In the genomic region with DNA sequence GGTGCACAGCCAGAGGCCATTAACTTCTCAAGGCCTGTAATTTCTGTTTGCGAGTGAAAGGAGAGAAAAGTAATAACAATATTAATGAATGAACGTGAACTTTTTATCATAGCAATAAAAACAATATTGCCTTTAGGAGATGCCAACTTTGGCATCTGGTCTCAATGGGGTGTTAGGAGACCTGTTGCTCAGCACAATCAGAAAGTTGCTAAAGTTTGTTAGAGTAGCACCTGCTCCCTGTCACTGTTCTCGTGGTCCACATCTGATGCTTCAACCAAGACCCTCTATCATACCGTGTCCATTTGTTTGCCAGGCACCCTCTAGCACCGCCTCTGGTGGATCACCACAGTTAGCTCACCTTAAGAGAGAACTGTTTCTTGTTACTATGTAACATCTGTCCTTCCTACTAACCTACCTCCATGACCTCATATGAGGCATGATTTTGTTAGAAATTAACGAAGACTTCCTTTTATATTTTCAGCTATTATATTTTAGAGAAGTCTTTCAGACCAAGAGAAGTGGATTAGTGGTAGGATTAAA, we compare ENCODE assay signal across 1 cellular context.
TF ChIP-seq lines count a peak whose summit lies in the region.

No MANE protein-coding gene starts in this region.

TF ChIP-seq in HCT116, 20 proteins besides CTCF, POLR2A, EP300 and RAD21 (continued from another document):
- TF ChIP-seq, protein P1, sequence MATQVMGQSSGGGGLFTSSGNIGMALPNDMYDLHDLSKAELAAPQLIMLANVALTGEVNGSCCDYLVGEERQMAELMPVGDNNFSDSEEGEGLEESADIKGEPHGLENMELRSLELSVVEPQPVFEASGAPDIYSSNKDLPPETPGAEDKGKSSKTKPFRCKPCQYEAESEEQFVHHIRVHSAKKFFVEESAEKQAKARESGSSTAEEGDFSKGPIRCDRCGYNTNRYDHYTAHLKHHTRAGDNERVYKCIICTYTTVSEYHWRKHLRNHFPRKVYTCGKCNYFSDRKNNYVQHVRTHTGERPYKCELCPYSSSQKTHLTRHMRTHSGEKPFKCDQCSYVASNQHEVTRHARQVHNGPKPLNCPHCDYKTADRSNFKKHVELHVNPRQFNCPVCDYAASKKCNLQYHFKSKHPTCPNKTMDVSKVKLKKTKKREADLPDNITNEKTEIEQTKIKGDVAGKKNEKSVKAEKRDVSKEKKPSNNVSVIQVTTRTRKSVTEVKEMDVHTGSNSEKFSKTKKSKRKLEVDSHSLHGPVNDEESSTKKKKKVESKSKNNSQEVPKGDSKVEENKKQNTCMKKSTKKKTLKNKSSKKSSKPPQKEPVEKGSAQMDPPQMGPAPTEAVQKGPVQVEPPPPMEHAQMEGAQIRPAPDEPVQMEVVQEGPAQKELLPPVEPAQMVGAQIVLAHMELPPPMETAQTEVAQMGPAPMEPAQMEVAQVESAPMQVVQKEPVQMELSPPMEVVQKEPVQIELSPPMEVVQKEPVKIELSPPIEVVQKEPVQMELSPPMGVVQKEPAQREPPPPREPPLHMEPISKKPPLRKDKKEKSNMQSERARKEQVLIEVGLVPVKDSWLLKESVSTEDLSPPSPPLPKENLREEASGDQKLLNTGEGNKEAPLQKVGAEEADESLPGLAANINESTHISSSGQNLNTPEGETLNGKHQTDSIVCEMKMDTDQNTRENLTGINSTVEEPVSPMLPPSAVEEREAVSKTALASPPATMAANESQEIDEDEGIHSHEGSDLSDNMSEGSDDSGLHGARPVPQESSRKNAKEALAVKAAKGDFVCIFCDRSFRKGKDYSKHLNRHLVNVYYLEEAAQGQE (IDR thresholded peaks at IDR 0.05; ENCODE audit: low read depth), result no peak
- TF ChIP-seq SIN3A (IDR thresholded peaks at IDR 0.05; ENCODE audit: low read depth), result no peak
- TF ChIP-seq, protein P2, sequence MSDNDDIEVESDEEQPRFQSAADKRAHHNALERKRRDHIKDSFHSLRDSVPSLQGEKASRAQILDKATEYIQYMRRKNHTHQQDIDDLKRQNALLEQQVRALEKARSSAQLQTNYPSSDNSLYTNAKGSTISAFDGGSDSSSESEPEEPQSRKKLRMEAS (IDR thresholded peaks at IDR 0.05), result no peak
- TF ChIP-seq ELF1 (IDR thresholded peaks at IDR 0.05; ENCODE audit: borderline replicate concordance, low read depth), result no peak
- TF ChIP-seq, protein P3, sequence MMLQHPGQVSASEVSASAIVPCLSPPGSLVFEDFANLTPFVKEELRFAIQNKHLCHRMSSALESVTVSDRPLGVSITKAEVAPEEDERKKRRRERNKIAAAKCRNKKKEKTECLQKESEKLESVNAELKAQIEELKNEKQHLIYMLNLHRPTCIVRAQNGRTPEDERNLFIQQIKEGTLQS (IDR thresholded peaks at IDR 0.05), result no peak
- no peak for TF ChIP-seq EGR1 (IDR thresholded peaks at IDR 0.05; ENCODE audit: low read depth)
- TF ChIP-seq TCF7L2 (IDR thresholded peaks at IDR 0.05; ENCODE audit: borderline replicate concordance, extremely low read depth, insufficient read depth, insufficient read length), result no peak
